ENCODE assay signal across 23 cellular contexts in the genomic region with DNA sequence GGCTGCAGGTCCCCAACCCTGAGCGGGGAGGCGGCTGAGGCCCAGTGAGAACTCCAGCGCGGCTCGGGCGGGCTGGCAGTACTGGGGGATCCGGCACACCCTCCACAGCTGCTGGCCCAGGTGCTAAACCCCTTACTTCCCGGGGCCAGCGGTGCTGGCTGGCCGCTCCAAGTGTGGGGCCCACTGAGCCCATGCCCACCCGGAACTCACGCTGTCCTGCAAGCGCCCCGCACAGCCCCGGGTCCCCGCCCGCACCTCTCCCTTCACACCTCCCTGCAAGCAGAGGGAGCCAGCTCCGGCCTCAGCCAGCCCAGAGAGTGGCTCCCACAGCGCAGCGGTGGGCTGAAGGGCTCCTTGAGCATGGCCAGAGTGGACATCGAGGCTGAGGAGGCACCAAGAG. TPM values are rescaled to one million over a fixed set of nuclear protein-coding genes. Genes with fewer than 3 reads are reported as not detected.
DNase-seq lines count a peak whose midpoint lies in the region; ATAC-seq, FAIRE-seq and TF ChIP-seq lines count a peak whose summit lies in the region.
"Had no signal": no experiment of that assay in that cellular context is flagged by ENCODE, and none has a peak within 500 bp of the region (broad histone marks: within the 10 kb centered on the region; RNA-seq: fewer than 3 reads in every experiment).

No MANE protein-coding gene starts in this region.

- H4K91ac ChIP-seq in mesenchymal stem cell (ENCODE audit: low read length) = no peak overlapping the region

- H3F3A ChIP-seq in SK-N-SH (replicated peaks; ENCODE audit: insufficient read depth) = no peaks in the 10 kb centered on the region

- H3K4me1 ChIP-seq in SK-N-SH (ENCODE audit: control insufficient read depth in 1 of 2, insufficient read depth in 2 of 2, low read depth in 1 of 2, low read length in 1 of 2) = no peaks in the 10 kb centered on the region
- peaks cover 12% of the 10 kb centered on the region for H3K4me1 ChIP-seq in astrocyte (ENCODE audit: insufficient read depth, low read length)
- H3K4me1 ChIP-seq in mesenchymal stem cell (ENCODE audit: control insufficient read depth, insufficient read depth, low read depth, low read length) = peaks cover 1% of the 10 kb centered on the region
- peaks cover 4 to 32% (median 16%) of the 10 kb centered on the region in 4 donors for H3K4me1 ChIP-seq in stomach
- H3K4me1 ChIP-seq: BLaER1 treated with 17β-estradiol and CSF1 and Interleukin-3, amounts not matched to agents 10 nM and 100 nM had no signal

- H2BK120ac ChIP-seq in mesenchymal stem cell (ENCODE audit: low read depth, low read length) = no peak overlapping the region

- no peak overlapping the region for H3K23ac ChIP-seq in mesenchymal stem cell (ENCODE audit: low read length in 2 of 2)

- no peak overlapping the region for H3K27ac Mint-ChIP-seq in astrocyte (ENCODE audit: unreplicated experiment)
- no peak overlapping the region for H3K27ac Mint-ChIP-seq in activated T-cell treated with anti-CD3 and anti-CD28 coated beads, Interleukin-2, amount 50 U/mL, for 72 hours
- no peak overlapping the region for H3K27ac Mint-ChIP-seq in activated T-cell treated with anti-CD3 and anti-CD28 coated beads, Interleukin-2, amount 50 U/mL, for 24 hours

- no peaks in the 10 kb centered on the region for H3K9me2 ChIP-seq in SK-N-SH

- no peak overlapping the region for H3K18ac ChIP-seq in mesenchymal stem cell (ENCODE audit: low read depth in 1 of 2, low read length in 2 of 2)

- FAIRE-seq in astrocyte (lab: Jason Lieb, UNC) = no peak
- FAIRE-seq: GM19239 had no signal

- no peak overlapping the region for H3K14ac ChIP-seq in mesenchymal stem cell (ENCODE audit: low read length in 2 of 2)

- H2BK5ac ChIP-seq in mesenchymal stem cell (ENCODE audit: low read depth, low read length, poor library complexity, severe bottlenecking) = no peak overlapping the region

- no peak for TF ChIP-seq RAD21 in SK-N-SH (IDR thresholded peaks at IDR 0.05; ENCODE audit: low read length)

- POLR2A ChIA-PET in SK-N-SH (lab: Yijun Ruan, JAX) = no interaction called here

- no peaks in the 10 kb centered on the region for H3K27me3 Mint-ChIP-seq in astrocyte (ENCODE audit: low read depth, unreplicated experiment)
- H3K27me3 Mint-ChIP-seq in activated T-cell treated with anti-CD3 and anti-CD28 coated beads, Interleukin-2, amount 50 U/mL, for 72 hours (ENCODE audit: low read depth) = no peaks in the 10 kb centered on the region
- no peaks in the 10 kb centered on the region for H3K27me3 Mint-ChIP-seq in activated T-cell treated with anti-CD3 and anti-CD28 coated beads, Interleukin-2, amount 50 U/mL, for 24 hours

- H4K20me1 ChIP-seq in SK-N-SH (ENCODE audit: insufficient read depth) (no peaks in the 10 kb centered on the region), astrocyte (ENCODE audit: insufficient read depth, low read length) (no peaks in the 10 kb centered on the region)
- H4K20me1 ChIP-seq: BLaER1 treated with 17β-estradiol and CSF1 and Interleukin-3, amounts not matched to agents 10 nM and 100 nM had no signal

- H3K9ac ChIP-seq in SK-N-SH = no peak overlapping the region
- no peak overlapping the region for H3K9ac ChIP-seq in astrocyte (ENCODE audit: low read length)
- H3K9ac ChIP-seq in mesenchymal stem cell (ENCODE audit: low read length) = peak overlapping the region; percentile 79
- H3K9ac ChIP-seq: BLaER1 treated with 17β-estradiol and CSF1 and Interleukin-3, amounts not matched to agents 10 nM and 100 nM had no signal

- no peak for TF ChIP-seq POLR2A in stomach (IDR thresholded peaks at IDR 0.05)

- TF ChIP-seq EP300 in SK-N-SH (IDR thresholded peaks at IDR 0.05; ENCODE audit: borderline replicate concordance in 1 of 2, low read depth in 1 of 2, low read length in 1 of 2) (no peak), stomach (IDR thresholded peaks at IDR 0.05) (no peak)

- peaks cover 3% of the 10 kb centered on the region for H3K9me3 Mint-ChIP-seq in astrocyte (ENCODE audit: unreplicated experiment)
- peaks cover 4 to 7% of the 10 kb centered on the region in 2 donors for H3K9me3 Mint-ChIP-seq in activated T-cell treated with anti-CD3 and anti-CD28 coated beads, Interleukin-2, amount 50 U/mL, for 72 hours
- peaks cover 17% of the 10 kb centered on the region for H3K9me3 Mint-ChIP-seq in activated T-cell treated with anti-CD3 and anti-CD28 coated beads, Interleukin-2, amount 50 U/mL, for 24 hours

- peaks cover 5% of the 10 kb centered on the region for H3K36me3 Mint-ChIP-seq in astrocyte (ENCODE audit: low read depth, unreplicated experiment)
- H3K36me3 Mint-ChIP-seq in activated T-cell treated with anti-CD3 and anti-CD28 coated beads, Interleukin-2, amount 50 U/mL, for 72 hours (ENCODE audit: insufficient read depth in 2 of 2) = no peaks in the 10 kb centered on the region
- no peaks in the 10 kb centered on the region for H3K36me3 Mint-ChIP-seq in activated T-cell treated with anti-CD3 and anti-CD28 coated beads, Interleukin-2, amount 50 U/mL, for 24 hours (ENCODE audit: low read depth)

- peaks cover 11% of the 10 kb centered on the region for H3K4me1 Mint-ChIP-seq in astrocyte (ENCODE audit: low read depth, unreplicated experiment)
- H3K4me1 Mint-ChIP-seq in activated T-cell treated with anti-CD3 and anti-CD28 coated beads, Interleukin-2, amount 50 U/mL, for 72 hours (ENCODE audit: low read depth) = no peaks in the 10 kb centered on the region
- H3K4me1 Mint-ChIP-seq in activated T-cell treated with anti-CD3 and anti-CD28 coated beads, Interleukin-2, amount 50 U/mL, for 24 hours (ENCODE audit: low read depth) = no peaks in the 10 kb centered on the region

- CTCF ChIA-PET in SK-N-SH (lab: Yijun Ruan, JAX) = no interaction called here

- no peak overlapping the region for H2AFZ ChIP-seq in SK-N-SH (ENCODE audit: low read depth)
- no peak overlapping the region for H2AFZ ChIP-seq in astrocyte (ENCODE audit: low read depth, low read length)
- H2AFZ ChIP-seq in mesenchymal stem cell (ENCODE audit: low read depth, low read length) = no peak overlapping the region
- H2AFZ ChIP-seq: PC-9 had no signal

- no peak overlapping the region for H3K4me3 Mint-ChIP-seq in astrocyte (ENCODE audit: unreplicated experiment)
- no peak overlapping the region for H3K4me3 Mint-ChIP-seq in activated T-cell treated with anti-CD3 and anti-CD28 coated beads, Interleukin-2, amount 50 U/mL, for 72 hours
- H3K4me3 Mint-ChIP-seq in activated T-cell treated with anti-CD3 and anti-CD28 coated beads, Interleukin-2, amount 50 U/mL, for 24 hours = no peak overlapping the region

- no peak for TF ChIP-seq CTCF in SK-N-SH (IDR thresholded peaks at IDR 0.05)
- no peak for TF ChIP-seq CTCF in astrocyte (IDR thresholded peaks at IDR 0.05; ENCODE audit: insufficient read depth, low read depth, low read length)
- TF ChIP-seq CTCF in stomach (IDR thresholded peaks at IDR 0.05) = no peak

- H3K27ac ChIP-seq in SK-N-SH (ENCODE audit: low read depth in 2 of 2, low read length in 1 of 2) (no peak overlapping the region), astrocyte (ENCODE audit: low read depth, low read length) (no peak overlapping the region), mesenchymal stem cell (ENCODE audit: low read length, poor library complexity, severe bottlenecking) (no peak overlapping the region), stomach (peak overlapping the region; percentile 29 to 73 (median 55))
- H3K27ac ChIP-seq: 22Rv1; BLaER1 treated with 17β-estradiol and CSF1 and Interleukin-3, amounts not matched to agents 10 nM and 100 nM; PC-9 had no signal

- no peaks in the 10 kb centered on the region for H3K36me3 ChIP-seq in SK-N-SH (replicated peaks in 1 of 2; ENCODE audit: control insufficient read depth in 1 of 2, insufficient read depth in 2 of 2, low read length in 1 of 2)
- H3K36me3 ChIP-seq in astrocyte (ENCODE audit: insufficient read depth, low read length) = no peaks in the 10 kb centered on the region
- no peaks in the 10 kb centered on the region for H3K36me3 ChIP-seq in mesenchymal stem cell (ENCODE audit: control insufficient read depth in 1 of 2, insufficient read depth in 2 of 2, low read depth in 1 of 2, low read length in 2 of 2)
- H3K36me3 ChIP-seq in stomach = no peaks in the 10 kb centered on the region
- H3K36me3 ChIP-seq: BLaER1 treated with 17β-estradiol and CSF1 and Interleukin-3, amounts not matched to agents 10 nM and 100 nM; MG63 had no signal

- H3K79me2 ChIP-seq in SK-N-SH (ENCODE audit: insufficient read depth) = no peaks in the 10 kb centered on the region
- H3K79me2 ChIP-seq in astrocyte (ENCODE audit: insufficient read depth, low read length) = no peaks in the 10 kb centered on the region

- intact Hi-C loops in stomach (cut with DNase I; ENCODE audit: low total_unique reads) = no loop called here

- H3K4ac ChIP-seq in mesenchymal stem cell (ENCODE audit: low read depth in 1 of 2, low read length in 2 of 2) = no peak overlapping the region

- no peak overlapping the region for H2BK15ac ChIP-seq in mesenchymal stem cell (ENCODE audit: low read depth, poor library complexity, severe bottlenecking)

- 29% methylated on average over 16 of the region's 21 CpGs for WGBS in SK-N-SH (ENCODE audit: low lambda C conversion rate)
- 95% methylated on average over 19 of the region's 21 CpGs for WGBS in mesenchymal stem cell
- 93 to 99% (median 98%) methylated on average over 8 to 21 of the region's 21 CpGs for WGBS in stomach, 5 donors

- no peaks in the 10 kb centered on the region for H3K79me1 ChIP-seq in mesenchymal stem cell (replicated peaks; ENCODE audit: low read length, poor library complexity, severe bottlenecking)

- no peak overlapping the region for H4K8ac ChIP-seq in mesenchymal stem cell (ENCODE audit: low read length)

- H3K27me3 ChIP-seq in SK-N-SH (ENCODE audit: insufficient read depth) = peaks cover 12% of the 10 kb centered on the region; the same call in 1 of the 2 replicates
- H3K27me3 ChIP-seq in astrocyte (ENCODE audit: insufficient read depth, low read length) = no peaks in the 10 kb centered on the region
- H3K27me3 ChIP-seq in mesenchymal stem cell (ENCODE audit: control insufficient read depth in 1 of 2, insufficient read depth in 1 of 2, low read length in 2 of 2) = no peaks in the 10 kb centered on the region
- H3K27me3 ChIP-seq in stomach = no peaks in the 10 kb centered on the region
- H3K27me3 ChIP-seq: BLaER1 treated with 17β-estradiol and CSF1 and Interleukin-3, amounts not matched to agents 10 nM and 100 nM; MG63 had no signal

- H2BK12ac ChIP-seq in mesenchymal stem cell (ENCODE audit: low read length in 2 of 2) = no peak overlapping the region

- H3K4me3 ChIP-seq in SK-N-SH (ENCODE audit: low read depth in 2 of 2, low read length in 1 of 2) (no peak overlapping the region), astrocyte (ENCODE audit: insufficient read depth, low read depth, low read length) (no peak overlapping the region), mesenchymal stem cell (ENCODE audit: insufficient read depth in 1 of 2, low read depth in 1 of 2, low read length in 2 of 2) (peak overlapping the region in 1 of 2 experiments; percentile 63), stomach (no peak overlapping the region)
- H3K4me3 ChIP-seq: BLaER1 treated with 17β-estradiol and CSF1 and Interleukin-3, amounts not matched to agents 10 nM and 100 nM; MG63; PC-9 had no signal

- no peaks in the 10 kb centered on the region for H3K9me3 ChIP-seq in SK-N-SH
- H3K9me3 ChIP-seq in astrocyte (ENCODE audit: insufficient read depth, low read depth, low read length) = no peaks in the 10 kb centered on the region
- H3K9me3 ChIP-seq in mesenchymal stem cell (ENCODE audit: control insufficient read depth, low read length) = no peaks in the 10 kb centered on the region
- no peaks in the 10 kb centered on the region for H3K9me3 ChIP-seq in stomach
- H3K9me3 ChIP-seq: BLaER1 treated with 17β-estradiol and CSF1 and Interleukin-3, amounts not matched to agents 10 nM and 100 nM; MG63 had no signal

- DNase-seq in SK-N-SH = no peak
- no peak for DNase-seq in astrocyte (ENCODE audit: low read depth)
- no peak for DNase-seq in mesenchymal stem cell
- no peak for DNase-seq in stomach
- no peak for DNase-seq in activated T-cell treated with anti-CD3 and anti-CD28 coated beads, Interleukin-2, amount 50 U/mL, for 72 hours
- no peak for DNase-seq in activated T-cell treated with anti-CD3 and anti-CD28 coated beads, Interleukin-2, amount 50 U/mL, for 24 hours
- DNase-seq: GDM1, Kasumi-1, NCI-H1092, NCI-H1436 treated with DMSO at 0.1 percent for 48 hours, NCI-H226, NCI-H510A treated with DMSO at 0.1 percent for 48 hours, NCI-H748 treated with DMSO at 0.1 percent for 48 hours, PC-9, RPMI8226, SHP77 had no signal

- no peak overlapping the region for H2AK5ac ChIP-seq in mesenchymal stem cell (ENCODE audit: low read length, severe bottlenecking)

- H3K4me2 ChIP-seq in SK-N-SH (peak overlapping the region; percentile 32; the same call in 1 of the 2 replicates), astrocyte (ENCODE audit: low read length) (peak overlapping the region; percentile 55), mesenchymal stem cell (ENCODE audit: low read length, poor library complexity, severe bottlenecking) (no peak overlapping the region)
- H3K4me2 ChIP-seq: BLaER1 treated with 17β-estradiol and CSF1 and Interleukin-3, amounts not matched to agents 10 nM and 100 nM; PC-9 had no signal

- ATAC-seq in SK-N-SH treated with all-trans-retinoic acid at 6 μM for 48 hours (no peak), HG03097 (IDR thresholded peaks at IDR 0.05; ENCODE audit: low FRiP score, unreplicated experiment) (no peak)
- no peak for ATAC-seq in activated T-cell treated with anti-CD3 and anti-CD28 coated beads, Interleukin-2, amount 50 U/mL, for 72 hours (replicated peaks in 1 of 2)

RNA-seq across cellular contexts. Expression of a gene that starts 25.0 kb away (rescaled TPM):
- polyA plus RNA-seq in SK-N-SH (2012; rRNA removed) (0.03 TPM in 1 of 2 replicates, not detected in the other), stomach (not detected)
- not detected in 2 replicates for polyA plus RNA-seq in SK-N-SH (2012; cell fraction: cytosol; rRNA removed)
- not detected in 2 replicates for polyA plus RNA-seq in SK-N-SH (2012; cell fraction: nucleus; rRNA removed)
- total RNA-seq in astrocyte (0.30 and 0.41 TPM in 2 replicates), stomach (10 to 100 TPM in 2 of 5 donors, 1 to 10 TPM in 2, under 1 TPM in 1; 0.58 to 15.8 (median 7.2) TPM)
- not detected for polyA plus RNA-seq in mesenchymal stem cell (2013, experiment 1 of 2)
- not detected for polyA plus RNA-seq in mesenchymal stem cell (2013, experiment 2 of 2)
- total RNA-seq in activated T-cell treated with anti-CD3 and anti-CD28 coated beads, Interleukin-2, amount 50 U/mL, for 72 hours = not detected
- total RNA-seq: H4 had no signal

RNA-seq across cellular contexts. Expression of a gene that starts 28.8 kb away (rescaled TPM):
- polyA plus RNA-seq in SK-N-SH (2012; rRNA removed) = not detected in 2 replicates
- 0.03 TPM in 1 of 2 replicates, not detected in the other for polyA plus RNA-seq in SK-N-SH (2012; cell fraction: cytosol; rRNA removed)
- polyA plus RNA-seq in SK-N-SH (2012; cell fraction: nucleus; rRNA removed) = not detected in 2 replicates
- 0.50 TPM in 1 of 2 replicates, not detected in the other for total RNA-seq in astrocyte
- 0.14 TPM for polyA plus RNA-seq in mesenchymal stem cell (2013, experiment 1 of 2)
- 0.14 TPM for polyA plus RNA-seq in mesenchymal stem cell (2013, experiment 2 of 2)
- 10 to 100 TPM in 1 of 5 donors, 1 to 10 TPM in 2, not detected in 2; 2.9 to 10.3 (median 4.1) TPM for total RNA-seq in stomach
- polyA plus RNA-seq in stomach = under 1 TPM in 1 of 3 donors, not detected in 2; 0.15 TPM
- total RNA-seq in activated T-cell treated with anti-CD3 and anti-CD28 coated beads, Interleukin-2, amount 50 U/mL, for 72 hours = not detected

Comparison
In these comparisons a context has a peak if more than half of its experiments do, and no peak if none do; other contexts are left out.
1. H3K27ac ChIP-seq: peak in stomach (5 of 5); none in SK-N-SH (0 of 2), astrocyte (single experiment) and mesenchymal stem cell (single experiment).